ENCODE assay signal across 11 cellular contexts in the genomic region with DNA sequence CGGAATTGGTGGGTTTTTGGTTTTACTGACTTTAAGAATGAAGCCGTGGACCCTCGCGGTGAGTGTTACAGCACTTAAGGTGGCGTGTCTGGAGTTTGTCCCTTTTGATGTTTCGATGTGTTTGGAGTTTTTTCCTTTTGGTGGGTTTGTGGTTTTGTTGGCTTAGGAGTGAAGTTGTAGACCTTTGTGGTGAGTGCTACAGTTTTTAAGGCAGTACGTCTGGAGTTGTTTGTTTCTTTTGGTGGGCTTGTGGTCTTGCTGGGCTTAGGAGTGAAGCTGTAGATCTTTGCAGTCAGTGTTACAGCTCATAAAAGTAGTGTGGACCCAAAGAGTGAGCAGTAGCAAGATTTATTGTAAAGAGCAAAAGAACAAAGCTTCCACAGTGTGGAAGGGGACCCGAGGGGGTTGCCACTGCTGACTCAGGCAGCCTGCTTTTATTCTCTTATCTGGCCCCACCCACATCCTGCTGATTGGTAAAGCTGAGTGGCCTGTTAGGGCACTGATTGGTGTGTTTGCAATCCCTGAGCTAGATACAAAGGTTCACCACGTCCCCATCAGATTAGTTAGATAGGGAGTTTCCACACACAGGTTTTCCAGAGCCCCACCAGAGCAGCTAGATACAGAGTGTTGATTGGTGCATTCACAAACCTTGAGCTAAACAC. TPM values are rescaled to one million over a fixed set of nuclear protein-coding genes. Genes with fewer than 3 reads are reported as not detected.
A peak's percentile ranks its signal among the peaks of the same experiment; 100 is the strongest.
DNase-seq lines count a peak whose midpoint lies in the region; ATAC-seq, FAIRE-seq and TF ChIP-seq lines count a peak whose summit lies in the region.
"Had no signal": no experiment of that assay in that cellular context is flagged by ENCODE, and none has a peak within 500 bp of the region (broad histone marks: within the 10 kb centered on the region; RNA-seq: fewer than 3 reads in every experiment).

No MANE protein-coding gene starts in this region.

- FAIRE-seq in small intestine (lab: Jason Lieb, UNC): no peak

- peaks cover 6% of the 10 kb centered on the region for H3K9me3 Mint-ChIP-seq in T-helper 1 cell treated with Interleukin-12 subunit alpha and Interleukin-12 subunit beta and Interleukin-4 antibody, amounts not matched to agents 30 μg/mL and 1 μg/mL, for 36 hours
- H3K9me3 Mint-ChIP-seq in central memory CD8-positive, alpha-beta T cell: no peaks in the 10 kb centered on the region

- peaks cover 0 to 2% of the 10 kb centered on the region in 2 donors for H3K4me1 ChIP-seq in small intestine (ENCODE audit: control insufficient read depth in 2 of 2, insufficient read depth in 1 of 2, low read depth in 1 of 2, low read length in 1 of 2)

- H3K27me3 ChIP-seq in small intestine (ENCODE audit: control insufficient read depth in 2 of 2, insufficient read depth in 2 of 2, low read length in 2 of 2) (no peaks in the 10 kb centered on the region), brain microvascular endothelial cell (replicated peaks) (no peaks in the 10 kb centered on the region)

- in situ Hi-C loops in brain microvascular endothelial cell (cut with HindIII; ENCODE audit: low pct_ligation_motif_present, low sequenced_read_pairs): no loop called here

- peak; percentile 33 for DNase-seq in activated T-cell treated with anti-CD3 and anti-CD28 coated beads for 24 hours (ENCODE audit: low read depth)
- peak in 1 of 2 donors; percentile 38 for DNase-seq in central memory CD8-positive, alpha-beta T cell (ENCODE audit: low spot score in 2 of 2)
- peak; percentile 47 to 51 for DNase-seq in stimulated activated CD8-positive, alpha-beta memory T cell treated with anti-CD3 and anti-CD28 coated beads, Interleukin-7, amount 100 ng/mL, for 4 hours (ENCODE audit: low read depth in 2 of 2)
- no peak for DNase-seq in small intestine
- no peak for DNase-seq in brain microvascular endothelial cell
- DNase-seq: NCI-H2081 treated with DMSO at 0.1 percent for 48 hours, occipital lobe, SK-N-SH had no signal

- H3K36me3 Mint-ChIP-seq in T-helper 1 cell treated with Interleukin-12 subunit alpha and Interleukin-12 subunit beta and Interleukin-4 antibody, amounts not matched to agents 30 μg/mL and 1 μg/mL, for 36 hours (ENCODE audit: low read depth): peaks cover 10% of the 10 kb centered on the region
- H3K36me3 Mint-ChIP-seq in central memory CD8-positive, alpha-beta T cell (ENCODE audit: insufficient read depth): peaks cover 19% of the 10 kb centered on the region

- H3K4me3 ChIP-seq in small intestine (ENCODE audit: low read depth in 1 of 2, low read length in 2 of 2) (no peak overlapping the region), brain microvascular endothelial cell (ENCODE audit: low read depth, low read length) (no peak overlapping the region)
- H3K4me3 ChIP-seq: thoracic aorta had no signal

- H3K9me3 ChIP-seq in small intestine (ENCODE audit: control insufficient read depth, low read depth): no peaks in the 10 kb centered on the region
- H3K9me3 ChIP-seq: SK-N-SH, thoracic aorta had no signal

- peaks cover 2 to 3% of the 10 kb centered on the region in 2 donors for H3K36me3 ChIP-seq in small intestine (ENCODE audit: control insufficient read depth in 2 of 2, insufficient read depth in 2 of 2, low read length in 2 of 2)
- H3K36me3 ChIP-seq in brain microvascular endothelial cell (replicated peaks): no peaks in the 10 kb centered on the region

- WGBS in small intestine, 3 donors: 75 to 81% (median 77%) methylated on average over 9 of the region's 9 CpGs

- no peak overlapping the region for H3K4me3 Mint-ChIP-seq in T-helper 1 cell treated with Interleukin-12 subunit alpha and Interleukin-12 subunit beta and Interleukin-4 antibody, amounts not matched to agents 30 μg/mL and 1 μg/mL, for 36 hours
- H3K4me3 Mint-ChIP-seq in central memory CD8-positive, alpha-beta T cell: peak overlapping the region; percentile 18

- TF ChIP-seq CTCF in brain microvascular endothelial cell (IDR thresholded peaks at IDR 0.05; ENCODE audit: low read depth, low read length, missing control alignments): no peak

- H3K4me1 Mint-ChIP-seq in T-helper 1 cell treated with Interleukin-12 subunit alpha and Interleukin-12 subunit beta and Interleukin-4 antibody, amounts not matched to agents 30 μg/mL and 1 μg/mL, for 36 hours (ENCODE audit: low read depth): peaks cover 36% of the 10 kb centered on the region
- H3K4me1 Mint-ChIP-seq in central memory CD8-positive, alpha-beta T cell: peaks cover 37% of the 10 kb centered on the region

- peak overlapping the region; percentile 47 for H3K27ac Mint-ChIP-seq in T-helper 1 cell treated with Interleukin-12 subunit alpha and Interleukin-12 subunit beta and Interleukin-4 antibody, amounts not matched to agents 30 μg/mL and 1 μg/mL, for 36 hours
- peak overlapping the region; percentile 77 for H3K27ac Mint-ChIP-seq in central memory CD8-positive, alpha-beta T cell (ENCODE audit: low read depth)

- H3K27ac ChIP-seq in small intestine (ENCODE audit: low read depth in 1 of 2, low read length in 1 of 2): no peak overlapping the region
- H3K27ac ChIP-seq in brain microvascular endothelial cell: no peak overlapping the region
- H3K27ac ChIP-seq: thoracic aorta had no signal

- ATAC-seq in central memory CD8-positive, alpha-beta T cell (replicated peaks; ENCODE audit: extremely low read depth, poor library complexity, severe bottlenecking): no peak
- no peak for ATAC-seq in GM19397 (IDR thresholded peaks at IDR 0.05; ENCODE audit: unreplicated experiment)

- H3K27me3 Mint-ChIP-seq in T-helper 1 cell treated with Interleukin-12 subunit alpha and Interleukin-12 subunit beta and Interleukin-4 antibody, amounts not matched to agents 30 μg/mL and 1 μg/mL, for 36 hours (ENCODE audit: low read depth): no peaks in the 10 kb centered on the region
- H3K27me3 Mint-ChIP-seq in central memory CD8-positive, alpha-beta T cell: no peaks in the 10 kb centered on the region

RNA-seq across cellular contexts. Expression of a gene that starts 20.9 kb away (rescaled TPM):
- polyA plus RNA-seq in small intestine: 10 to 100 TPM in 1 of 3 donors, 1 to 10 TPM in 2; 9.2 to 10.8 (median 10.0) TPM

RNA-seq across cellular contexts. Expression of a gene that starts 52.1 kb away (rescaled TPM):
- 10 to 100 TPM; 22.7 to 30.0 (median 23.2) TPM for polyA plus RNA-seq in small intestine

Comparison
In these comparisons a context has a peak if more than half of its experiments do, and no peak if none do; other contexts are left out.
1. DNase-seq: peak in activated T-cell treated with anti-CD3 and anti-CD28 coated beads for 24 hours (single experiment) and stimulated activated CD8-positive, alpha-beta memory T cell treated with anti-CD3 and anti-CD28 coated beads, Interleukin-7, amount 100 ng/mL, for 4 hours (2 of 2); none in small intestine (single experiment) and brain microvascular endothelial cell (single experiment).